11 cellular contexts compared by ENCODE assay signal in the genomic region with DNA sequence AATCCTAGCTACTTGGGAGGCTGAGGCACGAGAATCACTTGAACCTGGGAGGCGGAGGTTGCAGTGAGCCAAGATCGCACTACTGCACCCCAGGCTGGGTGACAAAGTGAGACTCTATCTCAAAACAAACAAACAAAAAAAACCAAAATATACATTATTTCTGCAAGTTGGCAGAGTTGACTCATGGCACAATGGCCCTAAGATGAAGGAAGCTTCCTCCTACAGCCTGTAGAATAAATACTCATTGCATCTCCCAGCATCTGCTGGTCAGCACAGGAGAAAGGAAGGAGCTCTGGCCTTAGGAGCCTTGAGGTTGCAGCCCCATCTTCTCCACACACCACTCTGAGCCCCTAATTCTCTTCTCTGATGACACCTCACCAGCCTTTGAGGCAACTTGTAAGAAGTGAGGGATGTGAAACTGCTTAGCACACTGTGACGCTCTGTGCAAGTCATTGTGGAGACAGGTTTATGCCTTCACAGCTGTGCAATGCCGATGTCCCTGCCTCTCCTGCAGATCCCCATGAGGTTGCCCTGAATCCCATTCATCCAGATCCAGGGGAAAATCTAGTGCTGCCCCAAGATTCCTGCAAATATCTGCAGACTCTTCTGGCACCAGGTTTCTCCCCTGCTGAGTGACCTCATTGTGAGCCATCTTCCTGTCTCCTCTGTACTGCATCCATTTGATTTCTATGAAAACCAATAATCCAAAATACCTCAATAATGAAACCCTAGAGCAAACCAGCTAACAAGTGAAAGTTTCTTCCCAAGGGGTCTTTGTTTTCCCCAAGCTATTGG.
DNase-seq lines count a peak whose midpoint lies in the region; ATAC-seq and TF ChIP-seq lines count a peak whose summit lies in the region.
"Had no signal": no experiment of that assay in that cellular context is flagged by ENCODE, and none has a peak within 500 bp of the region (broad histone marks: within the 10 kb centered on the region; RNA-seq: fewer than 3 reads in every experiment).

No MANE protein-coding gene starts in this region.

- WGBS in GM23248 (ENCODE audit: low coverage in 1 of 2, low lambda C conversion rate in 2 of 2, missing lambda C conversion rate in 2 of 2), 2 experiments, result 55 to 57% methylated on average over 5 of the region's 5 CpGs

- H3K9me3 ChIP-seq in GM23248 (ENCODE audit: low read depth), result no peaks in the 10 kb centered on the region

- peak overlapping the region; percentile 40 for H3K4me2 ChIP-seq in GM23248 (ENCODE audit: unreplicated experiment)

- H3K4me1 ChIP-seq in GM23248 (ENCODE audit: insufficient read depth), result peaks cover 44% of the 10 kb centered on the region

- no peak for TF ChIP-seq CTCF in coronary artery (IDR thresholded peaks at IDR 0.05)

- H3K79me2 ChIP-seq in GM23248 (ENCODE audit: insufficient read depth), result no peaks in the 10 kb centered on the region

- H3F3A ChIP-seq in GM23248 (ENCODE audit: insufficient read depth), result peaks cover 32% of the 10 kb centered on the region

- peak overlapping the region; percentile 28; the same call in 1 of the 2 replicates for H2AFZ ChIP-seq in GM23248

- H3K27ac ChIP-seq in GM23248, result peak overlapping the region; percentile 77
- H3K27ac ChIP-seq in coronary artery, result no peak overlapping the region

- H3K27me3 ChIP-seq in GM23248 (replicated peaks; ENCODE audit: insufficient read depth), result no peaks in the 10 kb centered on the region

- H3K9ac ChIP-seq in GM23248, result peak overlapping the region; percentile 41

- ATAC-seq in HG03045 (IDR thresholded peaks at IDR 0.05; ENCODE audit: unreplicated experiment) (no peak), HG03196 (IDR thresholded peaks at IDR 0.05; ENCODE audit: unreplicated experiment) (no peak)

- H3K4me3 ChIP-seq in GM23248 (no peak overlapping the region), coronary artery (no peak overlapping the region)

- no peaks in the 10 kb centered on the region for H4K20me1 ChIP-seq in GM23248 (ENCODE audit: insufficient read depth)

- in situ Hi-C loops in GM23248 (cut with MboI), result no loop called here

- peak; percentile 20 for DNase-seq in Ammon's horn (ENCODE audit: low spot score)
- DNase-seq in GM23248, result peak; percentile 78
- peak; percentile 88 for DNase-seq in SIG-M5 treated with dmso at 0.1 percent for 504 hours (lab: John Stamatoyannopoulos, UW; ENCODE audit: unreplicated experiment)
- DNase-seq in kidney tubule cell (ENCODE audit: low spot score), result peak; percentile 50
- no peak for DNase-seq in coronary artery (ENCODE audit: low spot score)
- DNase-seq in nucleus accumbens (lab: John Stamatoyannopoulos, UW), result no peak
- DNase-seq: CD4-positive, CD25-positive, alpha-beta regulatory T cell; central memory CD4-positive, alpha-beta T cell; Kasumi-1 had no signal

- no peaks in the 10 kb centered on the region for H3K9me2 ChIP-seq in GM23248 (ENCODE audit: insufficient read depth)

- no peaks in the 10 kb centered on the region for H3K36me3 ChIP-seq in GM23248 (ENCODE audit: low read depth)

Comparison
In these comparisons a context has a peak if more than half of its experiments do, and no peak if none do; other contexts are left out.
1. DNase-seq: peak in Ammon's horn (single experiment), GM23248 (single experiment), SIG-M5 treated with dmso at 0.1 percent for 504 hours (single experiment) and kidney tubule cell (single experiment); none in coronary artery (single experiment) and nucleus accumbens (0 of 56).